ENCODE assay signal across 1 cellular context in the genomic region with DNA sequence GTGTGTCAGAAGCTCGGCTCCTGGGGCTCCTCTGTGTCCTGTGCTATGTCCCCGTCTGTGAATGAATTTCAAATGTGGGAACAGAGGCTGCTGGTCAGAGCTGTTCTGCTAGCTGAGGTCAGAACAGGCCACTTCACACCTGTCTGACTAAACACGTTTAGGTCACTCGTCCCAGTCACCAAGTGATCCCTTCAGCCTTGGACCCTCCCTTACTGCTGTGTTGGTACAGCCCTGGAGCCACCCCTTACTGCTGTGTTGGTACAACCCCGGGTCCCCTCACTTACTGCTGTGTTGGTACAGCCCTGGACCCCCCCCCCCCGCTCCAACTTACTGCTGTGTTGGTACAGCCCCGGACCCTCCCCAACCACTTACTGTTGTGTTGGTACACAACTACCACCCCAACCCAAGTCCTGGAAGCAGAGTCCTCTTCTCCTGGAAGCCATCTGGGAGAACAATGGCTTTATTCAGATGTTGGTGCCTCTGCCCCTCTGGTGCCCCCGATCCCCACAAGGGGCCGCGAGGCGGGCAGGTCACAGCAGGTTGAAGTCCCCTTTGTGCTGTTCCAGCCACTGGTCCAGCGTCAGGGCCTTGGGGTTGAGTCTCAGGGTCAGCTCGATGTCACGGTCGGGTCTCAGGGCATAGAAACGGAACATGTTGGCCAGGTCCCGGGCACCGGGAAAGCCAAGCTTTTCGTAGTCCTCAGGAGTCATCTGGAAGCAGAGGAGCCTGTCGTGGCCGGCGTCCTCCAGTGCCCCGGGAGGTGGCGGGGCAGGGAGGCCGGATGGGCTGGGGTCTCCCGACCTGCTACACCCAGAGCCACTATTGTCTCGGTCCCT.
TF ChIP-seq lines count a peak whose summit lies in the region.

No MANE protein-coding gene starts in this region.

TF ChIP-seq in HepG2, 621 proteins besides CTCF, POLR2A, EP300 and RAD21 (continues in another document):
- TF ChIP-seq ZNF234 (CRISPR knock-in tag; conservative IDR thresholded peaks at IDR 0.05) (no peak), NFE2L1 (CRISPR knock-in tag; IDR thresholded peaks at IDR 0.05; ENCODE audit: borderline replicate concordance) (no peak), SETDB1 (CRISPR knock-in tag; IDR thresholded peaks at IDR 0.05; ENCODE audit: borderline replicate concordance) (no peak), SRSF4 (IDR thresholded peaks at IDR 0.05; ENCODE audit: low read depth, low read length, poor library complexity, severe bottlenecking) (no peak), ZNF367 (CRISPR knock-in tag; IDR thresholded peaks at IDR 0.05; ENCODE audit: borderline replicate concordance) (0 out of 2 replicates have a peak, but pooled peaks have one; percentile 72), ZZZ3 (CRISPR knock-in tag; IDR thresholded peaks at IDR 0.05; ENCODE audit: borderline replicate concordance) (no peak), ZNF282 (IDR thresholded peaks at IDR 0.05; ENCODE audit: partially characterized antibody) (no peak), SRSF1 (optimal IDR thresholded peaks at IDR 0.05; ENCODE audit: low read depth, low read length) (peak; percentile 89), MXD1 (CRISPR knock-in tag; IDR thresholded peaks at IDR 0.05) (no peak), SMARCC2 (IDR thresholded peaks at IDR 0.05) (no peak), ATF4 (CRISPR knock-in tag; IDR thresholded peaks at IDR 0.05) (no peak), IKZF1 (IDR thresholded peaks at IDR 0.05) (no peak), HES4 (CRISPR knock-in tag; IDR thresholded peaks at IDR 0.05; ENCODE audit: borderline replicate concordance) (no peak; the same call in 1 of the 2 replicates), ZNF280D (CRISPR knock-in tag; IDR thresholded peaks at IDR 0.05) (0 out of 2 replicates have a peak, but pooled peaks have one; percentile 26), HMG20A (CRISPR knock-in tag; IDR thresholded peaks at IDR 0.05; ENCODE audit: borderline replicate concordance) (peak; percentile 58; the same call in 1 of the 2 replicates), MBD4 (IDR thresholded peaks at IDR 0.05; ENCODE audit: borderline replicate concordance, low read length) (no peak), KLF15 (CRISPR knock-in tag; IDR thresholded peaks at IDR 0.05; ENCODE audit: borderline replicate concordance) (no peak), ZBTB1 (CRISPR knock-in tag; IDR thresholded peaks at IDR 0.05; ENCODE audit: borderline replicate concordance) (no peak), ZFX (CRISPR knock-in tag; IDR thresholded peaks at IDR 0.05; ENCODE audit: low read depth) (peak; percentile 80), ZNF564 (CRISPR knock-in tag; IDR thresholded peaks at IDR 0.05) (peak; percentile 75; the same call in 1 of the 2 replicates), NCOR1 (IDR thresholded peaks at IDR 0.05; ENCODE audit: borderline replicate concordance, low read length) (peak; percentile 70; the same call in 1 of the 2 replicates), FOXA3 (CRISPR knock-in tag; IDR thresholded peaks at IDR 0.05) (peak; percentile 33), HNF4G (IDR thresholded peaks at IDR 0.05; ENCODE audit: borderline replicate concordance, low read depth, low read length) (peak; percentile 66), HNF4G (CRISPR knock-in tag; IDR thresholded peaks at IDR 0.05; ENCODE audit: borderline replicate concordance, low read depth) (no peak), KDM6A (CRISPR knock-in tag; IDR thresholded peaks at IDR 0.05; ENCODE audit: low read depth) (peak; percentile 79; the same call in 1 of the 2 replicates), PAF1 (CRISPR knock-in tag; IDR thresholded peaks at IDR 0.05) (no peak), ZNF263 (CRISPR knock-in tag; IDR thresholded peaks at IDR 0.05) (peak; percentile 65), FOXK1 (CRISPR knock-in tag; IDR thresholded peaks at IDR 0.05; ENCODE audit: borderline replicate concordance, low read depth) (0 out of 2 replicates have a peak, but pooled peaks have one; percentile 39), SOX6 (IDR thresholded peaks at IDR 0.05) (no peak), SOX6 (CRISPR knock-in tag; IDR thresholded peaks at IDR 0.05) (peak; percentile 98), MYNN (CRISPR knock-in tag; IDR thresholded peaks at IDR 0.05; ENCODE audit: low read depth) (no peak), PAX8 (CRISPR knock-in tag; IDR thresholded peaks at IDR 0.05; ENCODE audit: borderline replicate concordance) (no peak), KDM4B (CRISPR knock-in tag; IDR thresholded peaks at IDR 0.05) (peak; percentile 58; the same call in 1 of the 2 replicates), ZNF746 (CRISPR knock-in tag; IDR thresholded peaks at IDR 0.05) (peak; percentile 58; the same call in 1 of the 2 replicates), ZNF598 (CRISPR knock-in tag; IDR thresholded peaks at IDR 0.05; ENCODE audit: borderline replicate concordance) (peak; percentile 64), ZNF331 (CRISPR knock-in tag; IDR thresholded peaks at IDR 0.05) (no peak), ZNF782 (CRISPR knock-in tag; IDR thresholded peaks at IDR 0.05; ENCODE audit: borderline replicate concordance) (no peak; the same call in 1 of the 2 replicates), BCL6 (CRISPR knock-in tag; IDR thresholded peaks at IDR 0.05) (peak; percentile 89), ZNF605 (CRISPR knock-in tag; IDR thresholded peaks at IDR 0.05) (peak; percentile 70; the same call in 1 of the 2 replicates), ZC3H13 (CRISPR knock-in tag; IDR thresholded peaks at IDR 0.05) (no peak), DNMT3B (CRISPR knock-in tag; conservative IDR thresholded peaks at IDR 0.05) (no peak), SIX4 (CRISPR knock-in tag; IDR thresholded peaks at IDR 0.05) (no peak), SP5 (CRISPR knock-in tag; IDR thresholded peaks at IDR 0.05; ENCODE audit: borderline replicate concordance, low read depth) (peak; percentile 57; the same call in 1 of the 2 replicates), ZMYM2 (CRISPR knock-in tag; IDR thresholded peaks at IDR 0.05) (peak; percentile 93), ZNF775 (CRISPR knock-in tag; IDR thresholded peaks at IDR 0.05; ENCODE audit: borderline replicate concordance) (no peak; the same call in 1 of the 2 replicates), ZNF12 (CRISPR knock-in tag; IDR thresholded peaks at IDR 0.05) (peak; percentile 71; the same call in 1 of the 2 replicates), TAF15 (IDR thresholded peaks at IDR 0.05; ENCODE audit: low read depth, low read length, poor library complexity, severe bottlenecking) (no peak), JUNB (CRISPR knock-in tag; IDR thresholded peaks at IDR 0.05; ENCODE audit: borderline replicate concordance) (no peak), RAD51 (IDR thresholded peaks at IDR 0.05; ENCODE audit: borderline replicate concordance) (no peak), ZMYM3 (CRISPR knock-in tag; IDR thresholded peaks at IDR 0.05) (no peak; the same call in 1 of the 2 replicates), ATAD3A (CRISPR knock-in tag; IDR thresholded peaks at IDR 0.05) (no peak), FOXJ3 (CRISPR knock-in tag; IDR thresholded peaks at IDR 0.05; ENCODE audit: borderline replicate concordance) (peak; percentile 84; the same call in 1 of the 2 replicates), SOX5 (CRISPR knock-in tag; IDR thresholded peaks at IDR 0.05; ENCODE audit: borderline replicate concordance) (peak; percentile 95), ZNF329 (CRISPR knock-in tag; IDR thresholded peaks at IDR 0.05; ENCODE audit: low read depth) (no peak; the same call in 1 of the 2 replicates), CSRNP1 (CRISPR knock-in tag; IDR thresholded peaks at IDR 0.05) (no peak; the same call in 1 of the 2 replicates), FOXP1 (IDR thresholded peaks at IDR 0.05) (peak; percentile 87), FOXP1 (CRISPR knock-in tag; IDR thresholded peaks at IDR 0.05) (peak; percentile 83), FOSL2 (CRISPR knock-in tag; IDR thresholded peaks at IDR 0.05) (peak; percentile 33), TBX3 (IDR thresholded peaks at IDR 0.05; ENCODE audit: borderline replicate concordance) (peak; percentile 47; the same call in 1 of the 2 replicates), ZNF883 (CRISPR knock-in tag; IDR thresholded peaks at IDR 0.05; ENCODE audit: not compliant biosample characterization) (peak; percentile 76), ESRRA (CRISPR knock-in tag; IDR thresholded peaks at IDR 0.05; ENCODE audit: low read depth) (peak; percentile 90), FOSL1 (CRISPR knock-in tag; IDR thresholded peaks at IDR 0.05; ENCODE audit: borderline replicate concordance) (no peak), NR2F6 (IDR thresholded peaks at IDR 0.05) (peak; percentile 91), NR2F6 (CRISPR knock-in tag; IDR thresholded peaks at IDR 0.05) (peak; percentile 92), CBX5 (CRISPR knock-in tag; IDR thresholded peaks at IDR 0.05; ENCODE audit: borderline replicate concordance) (peak; percentile 75; the same call in 1 of the 2 replicates)
- TF ChIP-seq, protein P1, sequence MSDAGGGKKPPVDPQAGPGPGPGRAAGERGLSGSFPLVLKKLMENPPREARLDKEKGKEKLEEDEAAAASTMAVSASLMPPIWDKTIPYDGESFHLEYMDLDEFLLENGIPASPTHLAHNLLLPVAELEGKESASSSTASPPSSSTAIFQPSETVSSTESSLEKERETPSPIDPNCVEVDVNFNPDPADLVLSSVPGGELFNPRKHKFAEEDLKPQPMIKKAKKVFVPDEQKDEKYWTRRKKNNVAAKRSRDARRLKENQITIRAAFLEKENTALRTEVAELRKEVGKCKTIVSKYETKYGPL (CRISPR knock-in tag; IDR thresholded peaks at IDR 0.05), result no peak; the same call in 1 of the 2 replicates
- TF ChIP-seq, protein P2, sequence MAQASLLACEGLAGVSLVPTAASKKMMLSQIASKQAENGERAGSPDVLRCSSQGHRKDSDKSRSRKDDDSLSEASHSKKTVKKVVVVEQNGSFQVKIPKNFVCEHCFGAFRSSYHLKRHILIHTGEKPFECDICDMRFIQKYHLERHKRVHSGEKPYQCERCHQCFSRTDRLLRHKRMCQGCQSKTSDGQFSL (CRISPR knock-in tag; IDR thresholded peaks at IDR 0.05), result peak; percentile 86
- TF ChIP-seq, protein P3, sequence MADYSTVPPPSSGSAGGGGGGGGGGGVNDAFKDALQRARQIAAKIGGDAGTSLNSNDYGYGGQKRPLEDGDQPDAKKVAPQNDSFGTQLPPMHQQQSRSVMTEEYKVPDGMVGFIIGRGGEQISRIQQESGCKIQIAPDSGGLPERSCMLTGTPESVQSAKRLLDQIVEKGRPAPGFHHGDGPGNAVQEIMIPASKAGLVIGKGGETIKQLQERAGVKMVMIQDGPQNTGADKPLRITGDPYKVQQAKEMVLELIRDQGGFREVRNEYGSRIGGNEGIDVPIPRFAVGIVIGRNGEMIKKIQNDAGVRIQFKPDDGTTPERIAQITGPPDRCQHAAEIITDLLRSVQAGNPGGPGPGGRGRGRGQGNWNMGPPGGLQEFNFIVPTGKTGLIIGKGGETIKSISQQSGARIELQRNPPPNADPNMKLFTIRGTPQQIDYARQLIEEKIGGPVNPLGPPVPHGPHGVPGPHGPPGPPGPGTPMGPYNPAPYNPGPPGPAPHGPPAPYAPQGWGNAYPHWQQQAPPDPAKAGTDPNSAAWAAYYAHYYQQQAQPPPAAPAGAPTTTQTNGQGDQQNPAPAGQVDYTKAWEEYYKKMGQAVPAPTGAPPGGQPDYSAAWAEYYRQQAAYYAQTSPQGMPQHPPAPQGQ (CRISPR knock-in tag; IDR thresholded peaks at IDR 0.05; ENCODE audit: borderline replicate concordance), result no peak
